24 cellular contexts compared by ENCODE assay signal in genomic region chr11:16555956-16556355, GRCh38.
DNase-seq lines count a peak whose midpoint lies in the region; FAIRE-seq and TF ChIP-seq lines count a peak whose summit lies in the region.
"Had no signal": no experiment of that assay in that cellular context is flagged by ENCODE, and none has a peak within 500 bp of the region (broad histone marks: within the 10 kb centered on the region; RNA-seq: fewer than 3 reads in every experiment).

No MANE protein-coding gene starts in this region.

- H3K36me3 ChIP-seq in left ventricle myocardium inferior (no peaks in the 10 kb centered on the region), SK-N-MC (ENCODE audit: insufficient read depth, low read length) (peaks cover 38% of the 10 kb centered on the region), hepatocyte (replicated peaks; ENCODE audit: insufficient read depth, low read depth) (no peaks in the 10 kb centered on the region)
- H3K36me3 ChIP-seq: BE2C; BLaER1 treated with 17β-estradiol and CSF1 and Interleukin-3, amounts not matched to agents 10 nM and 100 nM had no signal

- H3K4me1 ChIP-seq in left ventricle myocardium inferior: peaks cover 37% of the 10 kb centered on the region
- no peaks in the 10 kb centered on the region for H3K4me1 ChIP-seq in hepatocyte (ENCODE audit: insufficient read depth)
- H3K4me1 ChIP-seq: A549; BE2C; BLaER1 treated with 17β-estradiol and CSF1 and Interleukin-3, amounts not matched to agents 10 nM and 100 nM had no signal

- no peak overlapping the region for H2AFZ ChIP-seq in hepatocyte
- H2AFZ ChIP-seq: GM23338 had no signal

- intact Hi-C loops in left ventricle myocardium inferior (cut with micrococcal nuclease) (no loop called here), cardiac septum (cut with DNase I) (no loop called here)

- H3K4me3 ChIP-seq in left ventricle myocardium inferior (peak overlapping the region; percentile 3), SK-N-MC (no peak overlapping the region; the same call in 1 of the 2 replicates), hepatocyte (no peak overlapping the region)
- H3K4me3 ChIP-seq: A549; BLaER1 treated with 17β-estradiol and CSF1 and Interleukin-3, amounts not matched to agents 10 nM and 100 nM; GM23338 had no signal

- H3K4me2 ChIP-seq in hepatocyte: no peak overlapping the region
- H3K4me2 ChIP-seq: A549; BLaER1 treated with 17β-estradiol and CSF1 and Interleukin-3, amounts not matched to agents 10 nM and 100 nM; GM23338 had no signal

- DNase-seq in left ventricle myocardium inferior (no peak), cardiac septum (ENCODE audit: low spot score) (no peak), SK-N-MC (ENCODE audit: low read depth, low spot score) (no peak), frontal cortex (ENCODE audit: low spot score in 2 of 2) (no peak), middle frontal gyrus (ENCODE audit: extremely low spot score, low spot score) (no peak), hepatocyte (ENCODE audit: low spot score) (no peak), NCI-H1092 (lab: John Stamatoyannopoulos, UW) (no peak)
- DNase-seq: 8988T; ACHN; AML-193; BE2C; CD4-positive, alpha-beta T cell; CD8-positive, alpha-beta memory T cell; DMS 273 treated with DMSO at 0.1 percent for 48 hours; DMS79; EL; GF-D8; H9 had no signal

- H3K27ac ChIP-seq in left ventricle myocardium inferior (replicated peaks) (no peak overlapping the region), SK-N-MC (peak overlapping the region; percentile 62), hepatocyte (no peak overlapping the region)
- H3K27ac ChIP-seq: A549; BLaER1 treated with 17β-estradiol and CSF1 and Interleukin-3, amounts not matched to agents 10 nM and 100 nM had no signal

- H3K9me2 ChIP-seq in hepatocyte (replicated peaks; ENCODE audit: insufficient read depth): no peaks in the 10 kb centered on the region

- peak; percentile 58 for FAIRE-seq in frontal cortex (lab: Jason Lieb, UNC)
- FAIRE-seq: A549, D721Med, GM12891, GM18507 had no signal

- H3K9me3 ChIP-seq in left ventricle myocardium inferior (replicated peaks) (no peaks in the 10 kb centered on the region), SK-N-MC (ENCODE audit: low read depth, low read length) (peaks cover 6% of the 10 kb centered on the region; the same call in 1 of the 2 replicates), hepatocyte (ENCODE audit: low read depth) (no peaks in the 10 kb centered on the region)
- H3K9me3 ChIP-seq: A549; BE2C; BLaER1 treated with 17β-estradiol and CSF1 and Interleukin-3, amounts not matched to agents 10 nM and 100 nM had no signal

- H3K9ac ChIP-seq in SK-N-MC (ENCODE audit: insufficient read length): no peak overlapping the region
- H3K9ac ChIP-seq: BLaER1 treated with 17β-estradiol and CSF1 and Interleukin-3, amounts not matched to agents 10 nM and 100 nM had no signal

- peaks cover 8% of the 10 kb centered on the region for H3K79me2 ChIP-seq in hepatocyte

- no peaks in the 10 kb centered on the region for H4K20me1 ChIP-seq in hepatocyte (ENCODE audit: insufficient read depth, poor library complexity, severe bottlenecking)
- H4K20me1 ChIP-seq: BLaER1 treated with 17β-estradiol and CSF1 and Interleukin-3, amounts not matched to agents 10 nM and 100 nM had no signal

- no peaks in the 10 kb centered on the region for H3K27me3 ChIP-seq in left ventricle myocardium inferior (ENCODE audit: low read depth)
- H3K27me3 ChIP-seq in hepatocyte: no peaks in the 10 kb centered on the region
- H3K27me3 ChIP-seq: BE2C; BLaER1 treated with 17β-estradiol and CSF1 and Interleukin-3, amounts not matched to agents 10 nM and 100 nM had no signal

- WGBS in hepatocyte (ENCODE audit: low lambda C conversion rate, missing lambda C conversion rate): 82% methylated on average over 2 of the region's 2 CpGs

- TF ChIP-seq CTCF in left ventricle myocardium inferior (IDR thresholded peaks at IDR 0.05; ENCODE audit: borderline replicate concordance): no peak
- no peak for TF ChIP-seq CTCF in hepatocyte (IDR thresholded peaks at IDR 0.05; ENCODE audit: poor library complexity)
